14 cellular contexts compared by ENCODE assay signal in genomic region chr9:130263601-130264413, GRCh38. TPM values are rescaled to one million over a fixed set of nuclear protein-coding genes. Genes with fewer than 3 reads are reported as not detected.
DNase-seq lines count a peak whose midpoint lies in the region; ATAC-seq and TF ChIP-seq lines count a peak whose summit lies in the region.
"Had no signal": no experiment of that assay in that cellular context is flagged by ENCODE, and none has a peak within 500 bp of the region (broad histone marks: within the 10 kb centered on the region; RNA-seq: fewer than 3 reads in every experiment).

No MANE protein-coding gene starts in this region.

- peak in 1 of 4 experiments; percentile 45 for TF ChIP-seq CTCF in gastroesophageal sphincter (IDR thresholded peaks at IDR 0.05)

- H3K36me3 ChIP-seq in gastroesophageal sphincter, result no peaks in the 10 kb centered on the region
- H3K36me3 ChIP-seq: prostate gland had no signal

- H3K27me3 ChIP-seq in gastroesophageal sphincter, result peaks cover 8% of the 10 kb centered on the region

- TF ChIP-seq POLR2A in gastroesophageal sphincter (IDR thresholded peaks at IDR 0.05), result no peak

- intact Hi-C loops in sciatic nerve (cut with DNase I), result no loop called here

- no peaks in the 10 kb centered on the region for H3K9me3 ChIP-seq in gastroesophageal sphincter
- H3K9me3 ChIP-seq: A549, prostate gland had no signal

- H3K4me1 ChIP-seq in gastroesophageal sphincter, result peaks cover 0 to 71% (median 33%) of the 10 kb centered on the region in 3 donors

- 63% methylated on average over 4 of the region's 10 CpGs; no CpG with 5 or more reads in 1 of the 2 donors for WGBS in gastroesophageal sphincter (ENCODE audit: low coverage in 1 of 2), 2 donors

- no peak for ATAC-seq in gastroesophageal sphincter
- ATAC-seq in sciatic nerve, result no peak

- TF ChIP-seq EP300 in gastroesophageal sphincter (IDR thresholded peaks at IDR 0.05), result no peak

- peak overlapping the region in 3 of 4 donors; percentile 17 to 84 (median 76) for H3K27ac ChIP-seq in gastroesophageal sphincter
- H3K27ac ChIP-seq: A549, prostate gland had no signal

- DNase-seq in DMS153 treated with DMSO at 0.1 percent for 48 hours (lab: John Stamatoyannopoulos, UW; ENCODE audit: unreplicated experiment) (peak; percentile 19), DMS153 (lab: John Stamatoyannopoulos, UW) (no peak), RPMI7951 (ENCODE audit: low read depth) (peak; percentile 16), sciatic nerve (ENCODE audit: low spot score) (peak; percentile 31), NCI-H2171 (lab: John Stamatoyannopoulos, UW) (no peak), COLO668 (lab: John Stamatoyannopoulos, UW; ENCODE audit: unreplicated experiment) (no peak), SK-N-DZ (ENCODE audit: low spot score) (no peak)
- DNase-seq: left cardiac atrium, NCI-H1694 treated with DMSO at 0.1 percent for 48 hours, SHP77 had no signal

- H3K4me3 ChIP-seq in gastroesophageal sphincter, result no peak overlapping the region
- H3K4me3 ChIP-seq: A549, prostate gland had no signal

RNA-seq across cellular contexts. Expression of gene HMCN2, which starts 1.8 kb away (rescaled TPM):
- under 0.01 and 0.78 TPM in 2 replicates for total RNA-seq in RPMI7951 (2014; rRNA removed; shearing (Covaris generic))
- 10 to 100 TPM in 3 of 4 donors, 1 to 10 TPM in 1; 9.6 to 21.1 (median 15.5) TPM for total RNA-seq in gastroesophageal sphincter
- 3.3 TPM for total RNA-seq in sciatic nerve
- 9.8 and 11.5 TPM in 2 replicates for polyA plus RNA-seq in SK-N-DZ (2014; cell fraction: cytosol; rRNA removed)
- polyA plus RNA-seq in SK-N-DZ (2014; cell fraction: nucleus; rRNA removed), result 86.4 and 102 TPM in 2 replicates
- total RNA-seq: activated CD8-positive, alpha-beta memory T cell treated with anti-CD3 and anti-CD28 coated beads for 36 hours had no signal

Comparison
In these comparisons a context has a peak if more than half of its experiments do, and no peak if none do; other contexts are left out.
1. DNase-seq: peak in DMS153 treated with DMSO at 0.1 percent for 48 hours (single experiment), RPMI7951 (single experiment) and sciatic nerve (single experiment); none in DMS153 (single experiment), NCI-H2171 (single experiment), COLO668 (single experiment) and SK-N-DZ (single experiment).